In genomic region chr15:47300035-47300434, GRCh38 we compare ENCODE assay signal across 17 cellular contexts.
"Had no signal": no experiment of that assay in that cellular context is flagged by ENCODE, and none has a peak within 500 bp of the region (broad histone marks: within the 10 kb centered on the region; RNA-seq: fewer than 3 reads in every experiment).

No MANE protein-coding gene starts in this region.

- H3K4me3 Mint-ChIP-seq: activated CD8-positive, alpha-beta T cell treated with anti-CD3 and anti-CD28 coated beads for 36 hours; activated naive CD4-positive, alpha-beta T cell treated with anti-CD3 and anti-CD28 coated beads, Interleukin-2, amount 50 U/mL, for 24 hours; central memory CD8-positive, alpha-beta T cell; naive thymus-derived CD4-positive, alpha-beta T cell; stimulated activated effector memory CD8-positive, alpha-beta T cell treated with anti-CD3 and anti-CD28 coated beads, Interleukin-12 subunit alpha, Interleukin-12 subunit beta, amount 100 ng/mL, for 72 hours had no signal

- H3K27ac Mint-ChIP-seq: activated CD8-positive, alpha-beta T cell treated with anti-CD3 and anti-CD28 coated beads for 36 hours; activated naive CD4-positive, alpha-beta T cell treated with anti-CD3 and anti-CD28 coated beads, Interleukin-2, amount 50 U/mL, for 24 hours; naive thymus-derived CD4-positive, alpha-beta T cell; stimulated activated effector memory CD8-positive, alpha-beta T cell treated with anti-CD3 and anti-CD28 coated beads, Interleukin-12 subunit alpha, Interleukin-12 subunit beta, amount 100 ng/mL, for 72 hours had no signal

- H3K9me3 Mint-ChIP-seq: activated CD8-positive, alpha-beta T cell treated with anti-CD3 and anti-CD28 coated beads for 36 hours; activated naive CD4-positive, alpha-beta T cell treated with anti-CD3 and anti-CD28 coated beads, Interleukin-2, amount 50 U/mL, for 24 hours had no signal

- H3K36me3 ChIP-seq: heart right ventricle, pancreas, thoracic aorta had no signal

- ATAC-seq: activated CD8-positive, alpha-beta T cell treated with anti-CD3 and anti-CD28 coated beads for 36 hours; heart right ventricle; left colon; mucosa of descending colon; naive thymus-derived CD4-positive, alpha-beta T cell; pancreas; stimulated activated effector memory CD8-positive, alpha-beta T cell treated with anti-CD3 and anti-CD28 coated beads, Interleukin-12 subunit alpha, Interleukin-12 subunit beta, amount 100 ng/mL, for 72 hours had no signal

- H3K27ac ChIP-seq: heart right ventricle, pancreas, thoracic aorta had no signal

- H3K4me1 Mint-ChIP-seq: activated naive CD4-positive, alpha-beta T cell treated with anti-CD3 and anti-CD28 coated beads, Interleukin-2, amount 50 U/mL, for 24 hours; central memory CD8-positive, alpha-beta T cell; naive thymus-derived CD4-positive, alpha-beta T cell; stimulated activated effector memory CD8-positive, alpha-beta T cell treated with anti-CD3 and anti-CD28 coated beads, Interleukin-12 subunit alpha, Interleukin-12 subunit beta, amount 100 ng/mL, for 72 hours had no signal

- H3K27me3 Mint-ChIP-seq: activated CD8-positive, alpha-beta T cell treated with anti-CD3 and anti-CD28 coated beads for 36 hours; activated naive CD4-positive, alpha-beta T cell treated with anti-CD3 and anti-CD28 coated beads, Interleukin-2, amount 50 U/mL, for 24 hours; central memory CD8-positive, alpha-beta T cell had no signal

- DNase-seq: activated CD4-positive, alpha-beta T cell treated with anti-CD3 and anti-CD28 coated beads for 48 hours; activated CD8-positive, alpha-beta T cell treated with anti-CD3 and anti-CD28 coated beads for 36 hours; activated effector memory CD4-positive, alpha-beta T cell treated with anti-CD3 and anti-CD28 coated beads, Interleukin-2, amount 50 U/mL, for 16 hours; activated T-cell treated with anti-CD3 and anti-CD28 coated beads, Interleukin-2, amount 50 U/mL, for 48 hours; cortex of kidney; effector CD8-positive, alpha-beta T cell; heart right ventricle; left colon; mucosa of descending colon; naive thymus-derived CD4-positive, alpha-beta T cell; pancreas; T-helper 2 cell had no signal

- H3K9me3 ChIP-seq: heart right ventricle, mucosa of descending colon, pancreas, thoracic aorta had no signal

- H3K4me3 ChIP-seq: heart right ventricle, lung, mucosa of descending colon, pancreas, thoracic aorta had no signal

- H3K36me3 Mint-ChIP-seq: activated naive CD4-positive, alpha-beta T cell treated with anti-CD3 and anti-CD28 coated beads, Interleukin-2, amount 50 U/mL, for 24 hours; naive thymus-derived CD4-positive, alpha-beta T cell; stimulated activated effector memory CD8-positive, alpha-beta T cell treated with anti-CD3 and anti-CD28 coated beads, Interleukin-12 subunit alpha, Interleukin-12 subunit beta, amount 100 ng/mL, for 72 hours had no signal

- H3K27me3 ChIP-seq: heart right ventricle, pancreas had no signal

- H3K4me1 ChIP-seq: heart right ventricle, pancreas had no signal
